ENCODE assay signal across 1 cellular context in genomic region chr2:210963386-210963785, GRCh38.
A peak's percentile ranks its signal among the peaks of the same experiment; 100 is the strongest.
TF ChIP-seq lines count a peak whose summit lies in the region.

No MANE protein-coding gene starts in this region.

TF ChIP-seq in HepG2, 621 proteins besides CTCF, POLR2A, EP300 and RAD21 (continued from another document):
- no peak for TF ChIP-seq ZNF710 (CRISPR knock-in tag; IDR thresholded peaks at IDR 0.05; ENCODE audit: borderline replicate concordance)
- no peak for TF ChIP-seq ZMYM2 (CRISPR knock-in tag; IDR thresholded peaks at IDR 0.05)
- peak; percentile 84 for TF ChIP-seq TCF7L2 (IDR thresholded peaks at IDR 0.05; ENCODE audit: low read depth, low read length)
- no peak for TF ChIP-seq SNAPC5 (CRISPR knock-in tag; IDR thresholded peaks at IDR 0.05; ENCODE audit: borderline replicate concordance)
- no peak for TF ChIP-seq ZBTB34 (CRISPR knock-in tag; IDR thresholded peaks at IDR 0.05)
- TF ChIP-seq SETDB1 (CRISPR knock-in tag; IDR thresholded peaks at IDR 0.05; ENCODE audit: borderline replicate concordance): no peak
- TF ChIP-seq ZNF430 (CRISPR knock-in tag; IDR thresholded peaks at IDR 0.05): no peak
- TF ChIP-seq ZBTB20 (CRISPR knock-in tag; IDR thresholded peaks at IDR 0.05; ENCODE audit: borderline replicate concordance, low read depth): no peak
- TF ChIP-seq HOXD1 (CRISPR knock-in tag; IDR thresholded peaks at IDR 0.05): no peak
- no peak for TF ChIP-seq ZNF550 (CRISPR knock-in tag; IDR thresholded peaks at IDR 0.05; ENCODE audit: borderline replicate concordance)
- no peak for TF ChIP-seq PBX3 (CRISPR knock-in tag; IDR thresholded peaks at IDR 0.05; ENCODE audit: borderline replicate concordance)
- TF ChIP-seq FOXO4 (CRISPR knock-in tag; conservative IDR thresholded peaks at IDR 0.05): no peak
- TF ChIP-seq RARG (CRISPR knock-in tag; IDR thresholded peaks at IDR 0.05; ENCODE audit: low read depth): no peak
